ENCODE assay signal across 9 cellular contexts in genomic region chr11:2807801-2808241, GRCh38.
A peak's percentile ranks its signal among the peaks of the same experiment; 100 is the strongest.
DNase-seq lines count a peak whose midpoint lies in the region; ATAC-seq and TF ChIP-seq lines count a peak whose summit lies in the region.
"Had no signal": no experiment of that assay in that cellular context is flagged by ENCODE, and none has a peak within 500 bp of the region (broad histone marks: within the 10 kb centered on the region; RNA-seq: fewer than 3 reads in every experiment).

No MANE protein-coding gene starts in this region.

- TF ChIP-seq CTCF in VCaP (conservative IDR thresholded peaks at IDR 0.05) (no peak), mucosa of descending colon (IDR thresholded peaks at IDR 0.05) (no peak), testis (IDR thresholded peaks at IDR 0.05) (no peak)

- TF ChIP-seq POLR2A in testis (IDR thresholded peaks at IDR 0.05): no peak

- H3K4me1 ChIP-seq in mucosa of descending colon (ENCODE audit: low read depth): peaks cover 9% of the 10 kb centered on the region
- H3K4me1 ChIP-seq in testis: peaks cover 19% of the 10 kb centered on the region

- peak; percentile 1 for DNase-seq in effector CD4-positive, alpha-beta T cell
- peak in 2 of 3 donors; percentile 25 to 44 for DNase-seq in mucosa of descending colon
- peak; percentile 5 for DNase-seq in testis
- DNase-seq: CD8-positive, alpha-beta memory T cell; immature natural killer cell had no signal

- H3K36me3 ChIP-seq in mucosa of descending colon (ENCODE audit: low read depth) (no peaks in the 10 kb centered on the region), testis (ENCODE audit: low read depth, missing control alignments) (no peaks in the 10 kb centered on the region)

- ATAC-seq in mucosa of descending colon (no peak), GM18519 (IDR thresholded peaks at IDR 0.05; ENCODE audit: low FRiP score, unreplicated experiment) (no peak), HG03354 (IDR thresholded peaks at IDR 0.05; ENCODE audit: poor library complexity, severe bottlenecking, unreplicated experiment) (no peak), HG03045 (IDR thresholded peaks at IDR 0.05; ENCODE audit: unreplicated experiment) (no peak)

- H3K27me3 ChIP-seq in testis: no peaks in the 10 kb centered on the region

- H3K4me3 ChIP-seq in mucosa of descending colon: no peak overlapping the region
- no peak overlapping the region for H3K4me3 ChIP-seq in testis

- intact Hi-C loops in mucosa of descending colon (cut with DNase I, micrococcal nuclease) (no loop called here), testis (cut with DNase I; ENCODE audit: low total_unique reads) (no loop called here)

- WGBS in testis, 2 donors: 82 to 83% methylated on average over 9 to 11 of the region's 11 CpGs

- H3K27ac ChIP-seq in VCaP (peak overlapping the region; percentile 76), testis (no peak overlapping the region)

- no peaks in the 10 kb centered on the region for H3K9me3 ChIP-seq in mucosa of descending colon
- H3K9me3 ChIP-seq in testis: no peaks in the 10 kb centered on the region
